Comparison of ENCODE assay signal across 12 cellular contexts in the genomic region with DNA sequence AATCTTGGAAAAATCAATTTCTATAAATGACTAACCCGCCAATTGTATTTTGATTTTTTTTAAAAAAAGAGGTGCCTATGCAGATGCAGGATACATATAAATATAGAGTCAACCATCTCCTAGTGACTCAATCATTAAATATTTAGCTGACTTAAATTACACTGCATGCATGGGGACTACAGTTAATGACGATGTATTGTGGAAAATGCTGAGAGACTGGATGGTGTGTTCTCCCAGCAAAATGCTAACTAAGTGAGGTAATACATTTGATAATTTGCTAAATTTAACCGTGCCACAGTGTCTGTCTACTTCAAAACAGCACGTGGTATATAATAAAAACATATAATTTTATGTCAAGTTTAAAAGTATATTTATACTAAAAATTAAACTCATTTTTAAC.
"Had no signal": no experiment of that assay in that cellular context is flagged by ENCODE, and none has a peak within 500 bp of the region (broad histone marks: within the 10 kb centered on the region; RNA-seq: fewer than 3 reads in every experiment).

No MANE protein-coding gene starts in this region.

- H3K36me3 ChIP-seq: lower lobe of right lung, prostate gland, thoracic aorta had no signal

- DNase-seq: activated CD4-positive, CD25-positive, alpha-beta regulatory T cell treated with anti-CD3 and anti-CD28 coated beads, Interleukin-2, amount 50 U/mL, for 72 hours; activated naive CD4-positive, alpha-beta T cell treated with anti-CD3 and anti-CD28 coated beads for 36 hours; activated T-cell treated with anti-CD3 and anti-CD28 coated beads for 4 hours; body of pancreas; effector memory CD8-positive, alpha-beta T cell; kidney glomerular epithelial cell; lower lobe of right lung; stimulated activated CD4-positive, alpha-beta T cell treated with anti-CD3 and anti-CD28 coated beads, Interleukin-12 subunit alpha, Interleukin-12 subunit beta, amount 100 ng/mL, for 4 hours; stimulated activated CD4-positive, alpha-beta T cell treated with anti-CD3 and anti-CD28 coated beads, Interleukin-2, amount 100 ng/mL, for 24 hours had no signal

- H3K27ac ChIP-seq: body of pancreas, lower lobe of right lung, prostate gland had no signal

- H3K9me3 ChIP-seq: body of pancreas, lower lobe of right lung, prostate gland, thoracic aorta had no signal

- ATAC-seq: body of pancreas; effector memory CD8-positive, alpha-beta T cell; lower lobe of right lung; sciatic nerve had no signal

- H3K27me3 ChIP-seq: body of pancreas had no signal

- H3K4me1 ChIP-seq: lower lobe of right lung, prostate gland had no signal

- H3K4me3 ChIP-seq: body of pancreas, lower lobe of right lung, prostate gland, thoracic aorta had no signal
